Comparison of ENCODE assay signal across 28 cellular contexts in genomic region chr6:168715643-168716481, GRCh38.
"Had no signal": no experiment of that assay in that cellular context is flagged by ENCODE, and none has a peak within 500 bp of the region (broad histone marks: within the 10 kb centered on the region; RNA-seq: fewer than 3 reads in every experiment).

No MANE protein-coding gene starts in this region.

- H3K36me3 ChIP-seq: neural progenitor cell, suprapubic skin, transverse colon had no signal

- H3K27ac Mint-ChIP-seq: activated B cell treated with CpG ODN at 0.5 μM for 24 hours; activated CD4-positive, alpha-beta memory T cell treated with anti-CD3 and anti-CD28 coated beads, Interleukin-2, amount 10 ng/mL, durations not matched to agents 7 days and 5 days; activated T-helper 2 cell treated with anti-CD3 and anti-CD28 coated beads, Interferon-gamma antibody, Interleukin-2, Interleukin-4, amounts not matched to agents 10 μg/mL and 5 μg/mL and 100 μg/mL, durations not matched to agents 14 hours and 24 hours and 36 hours; endodermal cell; naive thymus-derived CD4-positive, alpha-beta T cell; neural progenitor cell; stimulated activated naive CD8-positive, alpha-beta T cell treated with anti-CD3 and anti-CD28 coated beads, Interleukin-15, amount 100 ng/mL, for 72 hours had no signal

- H3K4me1 Mint-ChIP-seq: activated B cell treated with CpG ODN at 0.5 μM for 24 hours; activated CD4-positive, alpha-beta memory T cell treated with anti-CD3 and anti-CD28 coated beads, Interleukin-2, amount 10 ng/mL, durations not matched to agents 7 days and 5 days; endodermal cell; naive thymus-derived CD4-positive, alpha-beta T cell; neural progenitor cell; stimulated activated naive CD8-positive, alpha-beta T cell treated with anti-CD3 and anti-CD28 coated beads, Interleukin-15, amount 100 ng/mL, for 72 hours had no signal

- H3K4me3 Mint-ChIP-seq: activated B cell treated with CpG ODN at 0.5 μM for 24 hours; activated CD4-positive, alpha-beta memory T cell treated with anti-CD3 and anti-CD28 coated beads, Interleukin-2, amount 10 ng/mL, durations not matched to agents 7 days and 5 days; endodermal cell; naive thymus-derived CD4-positive, alpha-beta T cell; neural progenitor cell; stimulated activated naive CD8-positive, alpha-beta T cell treated with anti-CD3 and anti-CD28 coated beads, Interleukin-15, amount 100 ng/mL, for 72 hours had no signal

- H3K27me3 ChIP-seq: body of pancreas, neural progenitor cell, transverse colon had no signal

- H3K4me2 ChIP-seq: neural progenitor cell had no signal

- H3K4me1 ChIP-seq: body of pancreas, neural progenitor cell, psoas muscle, suprapubic skin, transverse colon had no signal

- ATAC-seq: body of pancreas; left cardiac atrium; mucosa of descending colon; naive thymus-derived CD4-positive, alpha-beta T cell; psoas muscle; right cardiac atrium; stimulated activated naive CD8-positive, alpha-beta T cell treated with anti-CD3 and anti-CD28 coated beads, Interleukin-15, amount 100 ng/mL, for 72 hours had no signal

- H3K27me3 Mint-ChIP-seq: activated B cell treated with CpG ODN at 0.5 μM for 24 hours; activated CD4-positive, alpha-beta memory T cell treated with anti-CD3 and anti-CD28 coated beads, Interleukin-2, amount 10 ng/mL, durations not matched to agents 7 days and 5 days had no signal

- H3K36me3 Mint-ChIP-seq: naive thymus-derived CD4-positive, alpha-beta T cell; neural progenitor cell had no signal

- FAIRE-seq: islet of Langerhans, TTC549 had no signal

- H3K27ac ChIP-seq: body of pancreas, epithelial cell of prostate, neural progenitor cell, psoas muscle, skin epidermis, suprapubic skin, transverse colon had no signal

- H2AFZ ChIP-seq: neural progenitor cell had no signal

- H3K9me3 Mint-ChIP-seq: activated B cell treated with CpG ODN at 0.5 μM for 24 hours; activated CD4-positive, alpha-beta memory T cell treated with anti-CD3 and anti-CD28 coated beads, Interleukin-2, amount 10 ng/mL, durations not matched to agents 7 days and 5 days; activated T-helper 2 cell treated with anti-CD3 and anti-CD28 coated beads, Interferon-gamma antibody, Interleukin-2, Interleukin-4, amounts not matched to agents 10 μg/mL and 5 μg/mL and 100 μg/mL, durations not matched to agents 14 hours and 24 hours and 36 hours; stimulated activated naive CD8-positive, alpha-beta T cell treated with anti-CD3 and anti-CD28 coated beads, Interleukin-15, amount 100 ng/mL, for 72 hours had no signal

- H3K4me3 ChIP-seq: body of pancreas, mucosa of descending colon, neural progenitor cell, psoas muscle, skin epidermis, suprapubic skin, transverse colon had no signal

- H3K9me3 ChIP-seq: body of pancreas, mucosa of descending colon, psoas muscle, suprapubic skin, transverse colon had no signal

- DNase-seq: activated B cell treated with CpG ODN at 0.5 μM for 24 hours; activated CD4-positive, alpha-beta memory T cell treated with anti-CD3 and anti-CD28 coated beads, Interleukin-2, amount 10 ng/mL, durations not matched to agents 7 days and 5 days; activated CD4-positive, alpha-beta T cell treated with anti-CD3 and anti-CD28 coated beads for 4 hours; activated naive CD4-positive, alpha-beta T cell treated with Interleukin-2 at 50 U/mL for 16 hours; activated T-cell treated with anti-CD3 and anti-CD28 coated beads, Interleukin-2, amount 50 U/mL, for 1 hour; body of pancreas; caudate nucleus; endodermal cell; foreskin melanocyte; glutamatergic neuron; hippocampal formation; left cardiac atrium; mesenchymal stem cell; naive thymus-derived CD4-positive, alpha-beta T cell; psoas muscle; right cardiac atrium; stimulated activated CD4-positive, alpha-beta T cell treated with anti-CD3 and anti-CD28 coated beads, Interleukin-15, amount 100 ng/mL, for 24 hours; stimulated activated CD4-positive, alpha-beta T cell treated with anti-CD3 and anti-CD28 coated beads, Interleukin-2, amount 100 ng/mL, for 48 hours; stimulated activated naive CD8-positive, alpha-beta T cell treated with anti-CD3 and anti-CD28 coated beads, Interleukin-15, amount 100 ng/mL, for 72 hours; transverse colon had no signal

- H3K9ac ChIP-seq: neural progenitor cell had no signal
